Comparison of ENCODE assay signal across 23 cellular contexts in the genomic region with DNA sequence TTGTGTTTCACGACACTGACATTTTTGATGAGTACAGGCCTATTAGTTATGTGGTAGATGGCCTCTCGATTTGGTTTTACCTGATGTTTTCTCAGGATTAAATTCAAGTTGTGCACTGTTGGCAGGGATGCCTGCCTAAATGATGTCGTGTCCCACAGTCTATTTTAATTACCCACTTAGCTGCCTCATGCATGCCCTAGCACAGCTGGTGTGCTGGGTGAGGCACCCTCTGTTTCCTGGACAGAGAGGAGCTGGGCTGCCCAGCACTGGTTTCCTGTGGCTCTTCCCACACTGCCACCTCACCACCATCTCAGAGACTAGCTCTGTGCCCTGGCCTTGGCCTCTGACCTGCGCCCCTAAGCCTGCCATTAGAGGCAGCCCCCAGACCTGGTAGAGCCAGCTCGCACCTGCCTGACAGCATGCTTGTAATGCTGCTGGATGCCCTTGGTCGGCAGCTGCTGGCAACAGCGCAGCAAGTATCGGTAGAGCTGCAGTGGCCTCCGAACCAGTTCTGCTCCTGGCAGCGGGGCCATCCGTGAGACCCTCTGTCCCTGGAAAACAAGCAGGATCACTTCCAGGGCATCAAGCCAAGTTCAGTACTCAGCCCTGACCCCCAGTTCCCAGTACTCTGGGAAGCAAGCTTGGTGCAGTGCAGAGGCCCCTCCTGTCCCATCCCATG.
"Had no signal": no experiment of that assay in that cellular context is flagged by ENCODE, and none has a peak within 500 bp of the region (broad histone marks: within the 10 kb centered on the region; RNA-seq: fewer than 3 reads in every experiment).

No MANE protein-coding gene starts in this region.

- H3K27me3 ChIP-seq: esophagus squamous epithelium, gastroesophageal sphincter, ovary, spleen, tibial artery had no signal

- H3K9me3 Mint-ChIP-seq: activated B cell treated with CpG ODN at 0.5 μM for 24 hours; activated naive CD4-positive, alpha-beta T cell treated with anti-CD3 and anti-CD28 coated beads for 36 hours; activated naive CD8-positive, alpha-beta T cell treated with anti-CD3 and anti-CD28 coated beads, Interleukin-2, amount 10 ng/mL, durations not matched to agents 7 days and 5 days; activated T-cell treated with anti-CD3 and anti-CD28 coated beads, Interleukin-2, amount 50 U/mL, for 72 hours; endodermal cell; naive thymus-derived CD8-positive, alpha-beta T cell; stimulated activated naive CD8-positive, alpha-beta T cell treated with anti-CD3 and anti-CD28 coated beads, Interleukin-15, amount 100 ng/mL, for 72 hours had no signal

- DNase-seq: activated B cell treated with CpG ODN at 0.5 μM for 24 hours; activated CD4-positive, alpha-beta T cell treated with anti-CD3 and anti-CD28 coated beads for 36 hours; activated CD4-positive, alpha-beta T cell treated with anti-CD3 and anti-CD28 coated beads, Interleukin-2, amount 50 U/mL, for 48 hours; activated effector memory CD4-positive, alpha-beta T cell treated with Interleukin-2 at 50 U/mL for 16 hours; activated naive CD4-positive, alpha-beta T cell treated with anti-CD3 and anti-CD28 coated beads for 36 hours; activated naive CD8-positive, alpha-beta T cell treated with anti-CD3 and anti-CD28 coated beads, Interleukin-2, amount 10 ng/mL, durations not matched to agents 7 days and 5 days; activated T-cell treated with anti-CD3 and anti-CD28 coated beads, Interleukin-2, amount 50 U/mL, for 72 hours; amniotic stem cell; cerebellar nuclear complex; endodermal cell; esophagus squamous epithelium; lower lobe of right lung; mesendoderm; naive thymus-derived CD8-positive, alpha-beta T cell; ovary; spleen; stimulated activated CD4-positive, alpha-beta T cell treated with anti-CD3 and anti-CD28 coated beads, Interleukin-4, amount 100 ng/mL, for 1 hour; stimulated activated naive CD8-positive, alpha-beta T cell treated with anti-CD3 and anti-CD28 coated beads, Interleukin-15, amount 100 ng/mL, for 72 hours; T1000; tibial artery had no signal

- H3K4me3 Mint-ChIP-seq: activated B cell treated with CpG ODN at 0.5 μM for 24 hours; activated CD4-positive, alpha-beta T cell treated with anti-CD3 and anti-CD28 coated beads for 36 hours; activated naive CD4-positive, alpha-beta T cell treated with anti-CD3 and anti-CD28 coated beads for 36 hours; activated naive CD8-positive, alpha-beta T cell treated with anti-CD3 and anti-CD28 coated beads, Interleukin-2, amount 10 ng/mL, durations not matched to agents 7 days and 5 days; activated T-cell treated with anti-CD3 and anti-CD28 coated beads, Interleukin-2, amount 50 U/mL, for 72 hours; endodermal cell; naive thymus-derived CD8-positive, alpha-beta T cell; stimulated activated naive CD8-positive, alpha-beta T cell treated with anti-CD3 and anti-CD28 coated beads, Interleukin-15, amount 100 ng/mL, for 72 hours had no signal

- H3K4me1 Mint-ChIP-seq: activated B cell treated with CpG ODN at 0.5 μM for 24 hours had no signal

- H3K36me3 Mint-ChIP-seq: activated naive CD8-positive, alpha-beta T cell treated with anti-CD3 and anti-CD28 coated beads, Interleukin-2, amount 10 ng/mL, durations not matched to agents 7 days and 5 days; naive thymus-derived CD8-positive, alpha-beta T cell had no signal

- H3K4me3 ChIP-seq: coronary artery, esophagus squamous epithelium, gastroesophageal sphincter, lower lobe of right lung, ovary, prostate gland, spleen, tibial artery had no signal

- H3K27ac ChIP-seq: coronary artery, esophagus squamous epithelium, gastroesophageal sphincter, lower lobe of right lung, ovary, prostate gland, tibial artery had no signal

- H3K27ac Mint-ChIP-seq: activated B cell treated with CpG ODN at 0.5 μM for 24 hours; activated CD4-positive, alpha-beta T cell treated with anti-CD3 and anti-CD28 coated beads for 36 hours; activated naive CD4-positive, alpha-beta T cell treated with anti-CD3 and anti-CD28 coated beads for 36 hours; activated naive CD8-positive, alpha-beta T cell treated with anti-CD3 and anti-CD28 coated beads, Interleukin-2, amount 10 ng/mL, durations not matched to agents 7 days and 5 days; activated T-cell treated with anti-CD3 and anti-CD28 coated beads, Interleukin-2, amount 50 U/mL, for 72 hours; endodermal cell; stimulated activated naive CD8-positive, alpha-beta T cell treated with anti-CD3 and anti-CD28 coated beads, Interleukin-15, amount 100 ng/mL, for 72 hours had no signal

- ATAC-seq: activated CD4-positive, alpha-beta T cell treated with anti-CD3 and anti-CD28 coated beads for 36 hours; activated T-cell treated with anti-CD3 and anti-CD28 coated beads, Interleukin-2, amount 50 U/mL, for 72 hours; gastroesophageal sphincter; naive thymus-derived CD8-positive, alpha-beta T cell; stimulated activated naive CD8-positive, alpha-beta T cell treated with anti-CD3 and anti-CD28 coated beads, Interleukin-15, amount 100 ng/mL, for 72 hours had no signal
